1 cellular context compared by ENCODE assay signal in genomic region chr1:33361553-33362262, GRCh38.
TF ChIP-seq lines count a peak whose summit lies in the region.

No MANE protein-coding gene starts in this region.

TF ChIP-seq in K562, 482 proteins besides CTCF, POLR2A, EP300 and RAD21 (continued from another document and continues in another):
- TF ChIP-seq VEZF1 (CRISPR knock-in tag; IDR thresholded peaks at IDR 0.05) (peak; percentile 64; the same call in 1 of the 2 replicates), MGA (IDR thresholded peaks at IDR 0.05) (peak; percentile 72), SIN3A (IDR thresholded peaks at IDR 0.05; ENCODE audit: borderline replicate concordance in 2 of 2, control insufficient read depth in 1 of 2, low read depth in 2 of 2, low read length in 2 of 2) (no peak), ZBTB11 (CRISPR knock-in tag; IDR thresholded peaks at IDR 0.05) (no peak), NCOA2 (IDR thresholded peaks at IDR 0.05; ENCODE audit: partially characterized antibody in 2 of 2) (no peak), KDM1A (IDR thresholded peaks at IDR 0.05) (peak; percentile 83), TOE1 (IDR thresholded peaks at IDR 0.05; ENCODE audit: borderline replicate concordance) (peak; percentile 18; the same call in 1 of the 2 replicates), TOE1 (CRISPR knock-in tag; IDR thresholded peaks at IDR 0.05; ENCODE audit: borderline replicate concordance, low read depth) (no peak), AFF1 (IDR thresholded peaks at IDR 0.05; ENCODE audit: low read depth in 1 of 2, partially characterized antibody in 2 of 2) (no peak), HNRNPLL (IDR thresholded peaks at IDR 0.05; ENCODE audit: low read depth, low read length, poor library complexity, severe bottlenecking) (no peak), ZNF79 (CRISPR knock-in tag; IDR thresholded peaks at IDR 0.05; ENCODE audit: low read depth) (no peak), NONO (IDR thresholded peaks at IDR 0.05; ENCODE audit: low read depth in 2 of 2, low read length in 1 of 2) (no peak), RBM39 (optimal IDR thresholded peaks at IDR 0.05; ENCODE audit: low read depth, low read length) (no peak), ELK1 (CRISPR knock-in tag; IDR thresholded peaks at IDR 0.05) (no peak), SREBF1 (IDR thresholded peaks at IDR 0.05; ENCODE audit: borderline replicate concordance, low read depth, low read length) (no peak), PTTG1 (tag; IDR thresholded peaks at IDR 0.05; ENCODE audit: low read depth) (no peak), RCOR1 (IDR thresholded peaks at IDR 0.05; ENCODE audit: borderline replicate concordance in 1 of 2, low read depth in 2 of 2, low read length in 2 of 2) (peak in 1 of 2 experiments; percentile 94; a peak in 2 of 4 replicates), TCF7L2 (IDR thresholded peaks at IDR 0.05; ENCODE audit: low read depth, low read length) (no peak), CBFA2T3 (IDR thresholded peaks at IDR 0.05) (peak; percentile 73), MED1 (CRISPR knock-in tag; IDR thresholded peaks at IDR 0.05; ENCODE audit: borderline replicate concordance) (no peak), MYC (IDR thresholded peaks at IDR 0.05; ENCODE audit: low read depth, low read length) (no peak), MYC (CRISPR knock-in tag; IDR thresholded peaks at IDR 0.05; ENCODE audit: borderline replicate concordance, low read depth) (no peak), MTA3 (IDR thresholded peaks at IDR 0.05; ENCODE audit: borderline replicate concordance) (no peak), TBP (optimal IDR thresholded peaks at IDR 0.05; ENCODE audit: low read depth, low read length) (no peak), E2F6 (IDR thresholded peaks at IDR 0.05; ENCODE audit: borderline replicate concordance in 1 of 2, extremely low read depth in 1 of 2, insufficient read depth in 1 of 2, insufficient read length in 1 of 2, low read depth in 1 of 2, low read length in 1 of 2, poor library complexity in 1 of 2, severe bottlenecking in 1 of 2) (peak in 1 of 2 experiments; percentile 29), TCF7 (IDR thresholded peaks at IDR 0.05; ENCODE audit: borderline replicate concordance) (no peak), MEIS2 (IDR thresholded peaks at IDR 0.05; ENCODE audit: partially characterized antibody) (peak; percentile 90)
